ENCODE assay signal across 19 cellular contexts in the genomic region with DNA sequence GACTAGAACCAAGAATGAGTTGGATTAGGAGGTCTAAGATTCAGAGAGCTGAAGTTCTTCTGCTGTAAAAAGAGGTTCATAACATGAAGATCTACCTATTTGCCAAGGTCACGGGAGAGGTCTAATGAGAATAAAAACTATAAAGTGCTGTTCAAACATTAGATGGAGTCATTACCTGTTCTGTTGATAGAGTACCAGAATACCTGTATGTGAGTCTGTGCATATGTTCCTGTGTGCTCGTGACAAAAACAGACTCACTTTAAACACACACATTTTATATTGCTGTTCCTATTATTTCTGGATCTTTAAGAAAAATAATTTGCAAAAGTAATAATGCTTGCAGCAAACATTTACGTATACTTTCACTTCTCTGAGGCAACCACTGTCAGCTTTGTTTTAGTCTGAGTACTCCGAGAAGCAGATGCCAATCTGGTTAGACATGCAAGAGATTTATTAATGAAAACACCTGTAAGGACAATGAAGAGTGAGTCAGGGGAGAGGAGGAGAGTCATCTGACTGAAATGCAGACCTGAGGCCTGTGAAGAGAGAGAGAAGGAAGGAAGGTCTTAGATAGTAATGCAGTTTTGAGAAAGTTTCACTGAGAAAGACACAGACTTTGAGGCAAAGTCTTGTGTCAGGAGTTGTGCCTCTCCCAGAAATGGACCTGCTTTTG.
DNase-seq lines count a peak whose midpoint lies in the region; FAIRE-seq and TF ChIP-seq lines count a peak whose summit lies in the region.
"Had no signal": no experiment of that assay in that cellular context is flagged by ENCODE, and none has a peak within 500 bp of the region (broad histone marks: within the 10 kb centered on the region; RNA-seq: fewer than 3 reads in every experiment).

No MANE protein-coding gene starts in this region.

- H3K4me3 ChIP-seq in breast epithelium (no peak overlapping the region), hepatocyte (no peak overlapping the region), GM23248 (no peak overlapping the region)

- H3K9me3 ChIP-seq in breast epithelium (no peaks in the 10 kb centered on the region), hepatocyte (ENCODE audit: low read depth) (no peaks in the 10 kb centered on the region), GM23248 (ENCODE audit: low read depth) (no peaks in the 10 kb centered on the region)

- H3K27ac Mint-ChIP-seq in MCF 10A (ENCODE audit: low read depth, unreplicated experiment), result peak overlapping the region; percentile 74
- H3K27ac Mint-ChIP-seq: activated CD8-positive, alpha-beta memory T cell treated with anti-CD3 and anti-CD28 coated beads, Interleukin-2, amount 10 ng/mL, durations not matched to agents 7 days and 5 days; effector memory CD8-positive, alpha-beta T cell; stimulated activated naive CD8-positive, alpha-beta T cell treated with anti-CD3 and anti-CD28 coated beads, Interleukin-15, Interleukin-2, amounts not matched to agents 100 ng/mL and 50 ng/mL, for 24 hours had no signal

- H3K79me2 ChIP-seq in hepatocyte, result no peaks in the 10 kb centered on the region
- no peaks in the 10 kb centered on the region for H3K79me2 ChIP-seq in GM23248 (ENCODE audit: insufficient read depth)

- no TSS peak for BruUV-seq in MCF 10A (replicated peaks; lab: Mats Ljungman, UMichigan)

- H3K36me3 ChIP-seq in breast epithelium (no peaks in the 10 kb centered on the region), hepatocyte (replicated peaks; ENCODE audit: insufficient read depth, low read depth) (no peaks in the 10 kb centered on the region), GM23248 (ENCODE audit: low read depth) (no peaks in the 10 kb centered on the region)

- no peaks in the 10 kb centered on the region for H3K9me3 Mint-ChIP-seq in MCF 10A (ENCODE audit: unreplicated experiment)
- H3K9me3 Mint-ChIP-seq: central memory CD8-positive, alpha-beta T cell; effector memory CD8-positive, alpha-beta T cell; stimulated activated naive CD8-positive, alpha-beta T cell treated with anti-CD3 and anti-CD28 coated beads, Interleukin-15, Interleukin-2, amounts not matched to agents 100 ng/mL and 50 ng/mL, for 24 hours had no signal

- H3K4me1 Mint-ChIP-seq in MCF 10A (ENCODE audit: insufficient read depth, unreplicated experiment), result peaks cover 23% of the 10 kb centered on the region
- H3K4me1 Mint-ChIP-seq: activated CD8-positive, alpha-beta memory T cell treated with anti-CD3 and anti-CD28 coated beads, Interleukin-2, amount 10 ng/mL, durations not matched to agents 7 days and 5 days; central memory CD8-positive, alpha-beta T cell had no signal

- H3F3A ChIP-seq in GM23248 (ENCODE audit: insufficient read depth), result no peaks in the 10 kb centered on the region

- no peak overlapping the region for H3K9ac ChIP-seq in GM23248

- H3K27me3 ChIP-seq in breast epithelium (no peaks in the 10 kb centered on the region), hepatocyte (no peaks in the 10 kb centered on the region), GM23248 (replicated peaks; ENCODE audit: insufficient read depth) (no peaks in the 10 kb centered on the region)

- intact Hi-C loops in MCF 10A (cut with micrococcal nuclease) (loop anchor here (5.0 kb wide), 1 partner anchor 61 kb away; no protein-coding TSS in a partner anchor), breast epithelium (cut with DNase I; ENCODE audit: low total_unique reads) (no loop called here)

- H4K20me1 ChIP-seq in hepatocyte (ENCODE audit: insufficient read depth, poor library complexity, severe bottlenecking) (no peaks in the 10 kb centered on the region), GM23248 (ENCODE audit: insufficient read depth) (no peaks in the 10 kb centered on the region)

- TF ChIP-seq CTCF in MCF 10A (IDR thresholded peaks at IDR 0.05; ENCODE audit: unreplicated experiment), result no peak
- no peak for TF ChIP-seq CTCF in breast epithelium (IDR thresholded peaks at IDR 0.05)
- no peak for TF ChIP-seq CTCF in hepatocyte (IDR thresholded peaks at IDR 0.05; ENCODE audit: poor library complexity)

- H3K4me3 Mint-ChIP-seq in MCF 10A (ENCODE audit: unreplicated experiment), result peak overlapping the region; percentile 8
- H3K4me3 Mint-ChIP-seq: activated CD8-positive, alpha-beta memory T cell treated with anti-CD3 and anti-CD28 coated beads, Interleukin-2, amount 10 ng/mL, durations not matched to agents 7 days and 5 days; central memory CD8-positive, alpha-beta T cell; effector memory CD8-positive, alpha-beta T cell; stimulated activated naive CD8-positive, alpha-beta T cell treated with anti-CD3 and anti-CD28 coated beads, Interleukin-15, Interleukin-2, amounts not matched to agents 100 ng/mL and 50 ng/mL, for 24 hours had no signal

- POLR2A ChIA-PET in MCF 10A (lab: Yijun Ruan, JAX), result interaction anchor here (0.6 to 1.7 kb wide), 5 partner anchors 9 to 1476 kb away, joined by 3 to 4 read pairs (median 3); no protein-coding TSS in a partner anchor
- POLR2A ChIA-PET in HEK293T (lab: Yijun Ruan, JAX), result no interaction called here

- H3K4me1 ChIP-seq in breast epithelium, result no peaks in the 10 kb centered on the region
- H3K4me1 ChIP-seq in hepatocyte (ENCODE audit: insufficient read depth), result peaks cover 9% of the 10 kb centered on the region
- no peaks in the 10 kb centered on the region for H3K4me1 ChIP-seq in GM23248 (ENCODE audit: insufficient read depth)

- no peak for TF ChIP-seq POLR2A in breast epithelium (IDR thresholded peaks at IDR 0.05)

- H2AFZ ChIP-seq in hepatocyte, result no peak overlapping the region
- no peak overlapping the region for H2AFZ ChIP-seq in GM23248

- no peaks in the 10 kb centered on the region for H3K27me3 Mint-ChIP-seq in MCF 10A (ENCODE audit: insufficient read depth, unreplicated experiment)
- H3K27me3 Mint-ChIP-seq: activated CD8-positive, alpha-beta memory T cell treated with anti-CD3 and anti-CD28 coated beads, Interleukin-2, amount 10 ng/mL, durations not matched to agents 7 days and 5 days had no signal

- CTCF ChIA-PET in MCF 10A (lab: Yijun Ruan, JAX), result interaction anchor here (0.6 to 2.2 kb wide), 8 partner anchors 15 to 73 kb away, joined by 3 to 17 read pairs (median 3); no protein-coding TSS in a partner anchor
- CTCF ChIA-PET in HEK293T (lab: Yijun Ruan, JAX), result no interaction called here

- H3K9me2 ChIP-seq in hepatocyte (replicated peaks; ENCODE audit: insufficient read depth), result no peaks in the 10 kb centered on the region
- no peaks in the 10 kb centered on the region for H3K9me2 ChIP-seq in GM23248 (ENCODE audit: insufficient read depth)

- in situ Hi-C loops in GM23248 (cut with MboI), result no loop called here

- no peaks in the 10 kb centered on the region for H3K36me3 Mint-ChIP-seq in MCF 10A (ENCODE audit: insufficient read depth, unreplicated experiment)
- H3K36me3 Mint-ChIP-seq: activated CD8-positive, alpha-beta memory T cell treated with anti-CD3 and anti-CD28 coated beads, Interleukin-2, amount 10 ng/mL, durations not matched to agents 7 days and 5 days had no signal

- 67% methylated on average over 4 of the region's 4 CpGs for WGBS in hepatocyte (ENCODE audit: low lambda C conversion rate, missing lambda C conversion rate)
- WGBS in GM23248 (ENCODE audit: low coverage in 1 of 2, low lambda C conversion rate in 2 of 2, missing lambda C conversion rate in 2 of 2), 2 experiments, result 26 to 29% methylated on average over 4 of the region's 4 CpGs

- DNase-seq in MCF 10A (ENCODE audit: unreplicated experiment) (peak; percentile 46), breast epithelium (ENCODE audit: low spot score in 2 of 2) (no peak), RCC 7860 (ENCODE audit: low spot score) (peak; percentile 30), hepatocyte (ENCODE audit: low spot score) (peak; percentile 13), urothelium cell line (ENCODE audit: low spot score) (peak; percentile 53), HEK293T (ENCODE audit: extremely low spot score) (no peak), GM23248 (no peak), NCI-H82 (lab: John Stamatoyannopoulos, UW) (no peak)
- DNase-seq: activated CD8-positive, alpha-beta memory T cell treated with anti-CD3 and anti-CD28 coated beads, Interleukin-2, amount 10 ng/mL, durations not matched to agents 7 days and 5 days; activated effector memory CD4-positive, alpha-beta T cell treated with Interleukin-2 at 50 U/mL for 16 hours; C1 segment of cervical spinal cord; DND-41; effector memory CD8-positive, alpha-beta T cell; left ventricle myocardium superior; NCI-H1048; SIG-M5 had no signal

- FAIRE-seq in RCC 7860 (lab: Jason Lieb, UNC), result no peak
- no peak for FAIRE-seq in urothelium cell line (lab: Jason Lieb, UNC)
- FAIRE-seq: A204.1 had no signal

- H3K27ac ChIP-seq in breast epithelium (peak overlapping the region in 1 of 2 donors; percentile 39), hepatocyte (peak overlapping the region; percentile 49), GM23248 (no peak overlapping the region)

- H3K4me2 ChIP-seq in hepatocyte (no peak overlapping the region), GM23248 (ENCODE audit: unreplicated experiment) (no peak overlapping the region)

TF ChIP-seq in HEK293T, 16 proteins besides CTCF, POLR2A, EP300 and RAD21:
- TF ChIP-seq FOXA1 (IDR thresholded peaks at IDR 0.05) (no peak), SUZ12 (IDR thresholded peaks at IDR 0.05) (no peak), ARNT (IDR thresholded peaks at IDR 0.05) (no peak), FOXM1 (IDR thresholded peaks at IDR 0.05; ENCODE audit: borderline replicate concordance) (no peak), BHLHE40 (IDR thresholded peaks at IDR 0.05; ENCODE audit: borderline replicate concordance) (no peak), TARDBP (IDR thresholded peaks at IDR 0.05) (no peak), ELF4 (IDR thresholded peaks at IDR 0.05) (no peak), SP1 (IDR thresholded peaks at IDR 0.05) (no peak), ZNF384 (IDR thresholded peaks at IDR 0.05) (no peak), FOXK2 (IDR thresholded peaks at IDR 0.05) (no peak), NFRKB (IDR thresholded peaks at IDR 0.05) (no peak), LEF1 (IDR thresholded peaks at IDR 0.05; ENCODE audit: borderline replicate concordance) (no peak), CTBP1 (IDR thresholded peaks at IDR 0.05; ENCODE audit: borderline replicate concordance) (no peak), L3MBTL2 (conservative IDR thresholded peaks at IDR 0.05) (no peak), HDGF (IDR thresholded peaks at IDR 0.05; ENCODE audit: borderline replicate concordance) (no peak)
- TF ChIP-seq, protein P1, sequence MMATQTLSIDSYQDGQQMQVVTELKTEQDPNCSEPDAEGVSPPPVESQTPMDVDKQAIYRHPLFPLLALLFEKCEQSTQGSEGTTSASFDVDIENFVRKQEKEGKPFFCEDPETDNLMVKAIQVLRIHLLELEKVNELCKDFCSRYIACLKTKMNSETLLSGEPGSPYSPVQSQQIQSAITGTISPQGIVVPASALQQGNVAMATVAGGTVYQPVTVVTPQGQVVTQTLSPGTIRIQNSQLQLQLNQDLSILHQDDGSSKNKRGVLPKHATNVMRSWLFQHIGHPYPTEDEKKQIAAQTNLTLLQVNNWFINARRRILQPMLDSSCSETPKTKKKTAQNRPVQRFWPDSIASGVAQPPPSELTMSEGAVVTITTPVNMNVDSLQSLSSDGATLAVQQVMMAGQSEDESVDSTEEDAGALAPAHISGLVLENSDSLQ (IDR thresholded peaks at IDR 0.05), result no peak

Comparison
In these comparisons a context has a peak if more than half of its experiments do, and no peak if none do; other contexts are left out.
1. DNase-seq: peak in MCF 10A (single experiment), RCC 7860 (single experiment), hepatocyte (single experiment) and urothelium cell line (single experiment); none in breast epithelium (0 of 2), HEK293T (single experiment), GM23248 (single experiment) and NCI-H82 (single experiment).